1 cellular context compared by ENCODE assay signal in the genomic region with DNA sequence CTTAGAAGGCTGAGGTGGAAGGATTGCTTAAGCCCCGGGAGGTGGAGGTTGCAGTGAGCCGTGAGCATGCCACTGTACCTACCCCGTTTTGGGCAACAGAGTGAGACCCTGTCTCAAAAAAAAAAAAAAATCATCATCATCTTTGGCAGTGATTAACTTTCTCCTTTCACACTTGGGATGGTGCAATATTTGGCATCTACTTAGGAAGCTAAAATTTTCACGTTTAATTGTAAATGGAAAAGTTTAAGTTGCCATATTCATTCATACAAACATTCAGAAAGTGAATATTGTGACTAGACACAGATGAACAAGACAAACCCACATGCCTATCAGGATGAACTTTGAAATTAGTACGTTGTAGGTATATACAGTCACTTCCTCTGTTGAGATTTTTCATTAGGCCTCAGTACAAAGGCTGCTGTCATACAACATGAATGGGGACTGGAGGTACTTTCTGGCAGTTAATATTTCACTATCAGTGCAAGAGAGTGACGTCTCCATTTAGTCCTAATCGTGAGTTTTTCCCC.
TF ChIP-seq lines count a peak whose summit lies in the region.

No MANE protein-coding gene starts in this region.

TF ChIP-seq in HepG2, 621 proteins besides CTCF, POLR2A, EP300 and RAD21 (continued from another document and continues in another):
- TF ChIP-seq ZBTB40 (IDR thresholded peaks at IDR 0.05) (no peak), ZBTB40 (CRISPR knock-in tag; IDR thresholded peaks at IDR 0.05) (no peak; the same call in 1 of the 2 replicates), ZMAT3 (CRISPR knock-in tag; conservative IDR thresholded peaks at IDR 0.05) (no peak), NBN (conservative IDR thresholded peaks at IDR 0.05) (no peak), ADNP (CRISPR knock-in tag; IDR thresholded peaks at IDR 0.05) (no peak), TAF15 (IDR thresholded peaks at IDR 0.05; ENCODE audit: low read depth, low read length, poor library complexity, severe bottlenecking) (no peak), MTA3 (CRISPR knock-in tag; IDR thresholded peaks at IDR 0.05) (no peak), ZNF564 (CRISPR knock-in tag; IDR thresholded peaks at IDR 0.05) (peak; percentile 39; the same call in 1 of the 2 replicates), ZBTB46 (CRISPR knock-in tag; IDR thresholded peaks at IDR 0.05; ENCODE audit: borderline replicate concordance) (0 out of 2 replicates have a peak, but pooled peaks have one; percentile 37), FOXA3 (CRISPR knock-in tag; IDR thresholded peaks at IDR 0.05) (peak; percentile 65), ELF1 (CRISPR knock-in tag; IDR thresholded peaks at IDR 0.05) (peak; percentile 47; the same call in 1 of the 2 replicates), ZSCAN22 (CRISPR knock-in tag; IDR thresholded peaks at IDR 0.05) (0 out of 2 replicates have a peak, but pooled peaks have one; percentile 26), SKI (IDR thresholded peaks at IDR 0.05; ENCODE audit: partially characterized antibody) (peak; percentile 16), ZNF644 (CRISPR knock-in tag; IDR thresholded peaks at IDR 0.05; ENCODE audit: low read depth) (peak; percentile 91), ZNF343 (CRISPR knock-in tag; IDR thresholded peaks at IDR 0.05) (peak; percentile 62; the same call in 1 of the 2 replicates), ZNF383 (CRISPR knock-in tag; IDR thresholded peaks at IDR 0.05; ENCODE audit: borderline replicate concordance) (no peak), ZNF496 (CRISPR knock-in tag; IDR thresholded peaks at IDR 0.05; ENCODE audit: insufficient replicate concordance) (no peak), ZFP82 (CRISPR knock-in tag; IDR thresholded peaks at IDR 0.05; ENCODE audit: borderline replicate concordance) (no peak), NCOR1 (IDR thresholded peaks at IDR 0.05; ENCODE audit: borderline replicate concordance, low read length) (peak; percentile 78), GTF3A (CRISPR knock-in tag; conservative IDR thresholded peaks at IDR 0.05) (0 out of 2 replicates have a peak, but pooled peaks have one; percentile 78), DDIT3 (CRISPR knock-in tag; IDR thresholded peaks at IDR 0.05) (no peak), TERF1 (CRISPR knock-in tag; IDR thresholded peaks at IDR 0.05) (no peak), ZNF704 (CRISPR knock-in tag; IDR thresholded peaks at IDR 0.05; ENCODE audit: borderline replicate concordance) (peak; percentile 60; the same call in 1 of the 2 replicates)
- TF ChIP-seq, protein P1, sequence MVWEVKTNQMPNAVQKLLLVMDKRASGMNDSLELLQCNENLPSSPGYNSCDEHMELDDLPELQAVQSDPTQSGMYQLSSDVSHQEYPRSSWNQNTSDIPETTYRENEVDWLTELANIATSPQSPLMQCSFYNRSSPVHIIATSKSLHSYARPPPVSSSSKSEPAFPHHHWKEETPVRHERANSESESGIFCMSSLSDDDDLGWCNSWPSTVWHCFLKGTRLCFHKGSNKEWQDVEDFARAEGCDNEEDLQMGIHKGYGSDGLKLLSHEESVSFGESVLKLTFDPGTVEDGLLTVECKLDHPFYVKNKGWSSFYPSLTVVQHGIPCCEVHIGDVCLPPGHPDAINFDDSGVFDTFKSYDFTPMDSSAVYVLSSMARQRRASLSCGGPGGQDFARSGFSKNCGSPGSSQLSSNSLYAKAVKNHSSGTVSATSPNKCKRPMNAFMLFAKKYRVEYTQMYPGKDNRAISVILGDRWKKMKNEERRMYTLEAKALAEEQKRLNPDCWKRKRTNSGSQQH (CRISPR knock-in tag; IDR thresholded peaks at IDR 0.05; ENCODE audit: low read depth), result peak; percentile 86
- TF ChIP-seq, protein P2, sequence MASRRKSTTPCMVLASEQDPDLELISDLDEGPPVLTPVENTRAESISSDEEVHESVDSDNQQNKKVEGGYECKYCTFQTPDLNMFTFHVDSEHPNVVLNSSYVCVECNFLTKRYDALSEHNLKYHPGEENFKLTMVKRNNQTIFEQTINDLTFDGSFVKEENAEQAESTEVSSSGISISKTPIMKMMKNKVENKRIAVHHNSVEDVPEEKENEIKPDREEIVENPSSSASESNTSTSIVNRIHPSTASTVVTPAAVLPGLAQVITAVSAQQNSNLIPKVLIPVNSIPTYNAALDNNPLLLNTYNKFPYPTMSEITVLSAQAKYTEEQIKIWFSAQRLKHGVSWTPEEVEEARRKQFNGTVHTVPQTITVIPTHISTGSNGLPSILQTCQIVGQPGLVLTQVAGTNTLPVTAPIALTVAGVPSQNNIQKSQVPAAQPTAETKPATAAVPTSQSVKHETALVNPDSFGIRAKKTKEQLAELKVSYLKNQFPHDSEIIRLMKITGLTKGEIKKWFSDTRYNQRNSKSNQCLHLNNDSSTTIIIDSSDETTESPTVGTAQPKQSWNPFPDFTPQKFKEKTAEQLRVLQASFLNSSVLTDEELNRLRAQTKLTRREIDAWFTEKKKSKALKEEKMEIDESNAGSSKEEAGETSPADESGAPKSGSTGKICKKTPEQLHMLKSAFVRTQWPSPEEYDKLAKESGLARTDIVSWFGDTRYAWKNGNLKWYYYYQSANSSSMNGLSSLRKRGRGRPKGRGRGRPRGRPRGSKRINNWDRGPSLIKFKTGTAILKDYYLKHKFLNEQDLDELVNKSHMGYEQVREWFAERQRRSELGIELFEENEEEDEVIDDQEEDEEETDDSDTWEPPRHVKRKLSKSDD (CRISPR knock-in tag; IDR thresholded peaks at IDR 0.05; ENCODE audit: low read depth), result no peak
- TF ChIP-seq, protein P3, sequence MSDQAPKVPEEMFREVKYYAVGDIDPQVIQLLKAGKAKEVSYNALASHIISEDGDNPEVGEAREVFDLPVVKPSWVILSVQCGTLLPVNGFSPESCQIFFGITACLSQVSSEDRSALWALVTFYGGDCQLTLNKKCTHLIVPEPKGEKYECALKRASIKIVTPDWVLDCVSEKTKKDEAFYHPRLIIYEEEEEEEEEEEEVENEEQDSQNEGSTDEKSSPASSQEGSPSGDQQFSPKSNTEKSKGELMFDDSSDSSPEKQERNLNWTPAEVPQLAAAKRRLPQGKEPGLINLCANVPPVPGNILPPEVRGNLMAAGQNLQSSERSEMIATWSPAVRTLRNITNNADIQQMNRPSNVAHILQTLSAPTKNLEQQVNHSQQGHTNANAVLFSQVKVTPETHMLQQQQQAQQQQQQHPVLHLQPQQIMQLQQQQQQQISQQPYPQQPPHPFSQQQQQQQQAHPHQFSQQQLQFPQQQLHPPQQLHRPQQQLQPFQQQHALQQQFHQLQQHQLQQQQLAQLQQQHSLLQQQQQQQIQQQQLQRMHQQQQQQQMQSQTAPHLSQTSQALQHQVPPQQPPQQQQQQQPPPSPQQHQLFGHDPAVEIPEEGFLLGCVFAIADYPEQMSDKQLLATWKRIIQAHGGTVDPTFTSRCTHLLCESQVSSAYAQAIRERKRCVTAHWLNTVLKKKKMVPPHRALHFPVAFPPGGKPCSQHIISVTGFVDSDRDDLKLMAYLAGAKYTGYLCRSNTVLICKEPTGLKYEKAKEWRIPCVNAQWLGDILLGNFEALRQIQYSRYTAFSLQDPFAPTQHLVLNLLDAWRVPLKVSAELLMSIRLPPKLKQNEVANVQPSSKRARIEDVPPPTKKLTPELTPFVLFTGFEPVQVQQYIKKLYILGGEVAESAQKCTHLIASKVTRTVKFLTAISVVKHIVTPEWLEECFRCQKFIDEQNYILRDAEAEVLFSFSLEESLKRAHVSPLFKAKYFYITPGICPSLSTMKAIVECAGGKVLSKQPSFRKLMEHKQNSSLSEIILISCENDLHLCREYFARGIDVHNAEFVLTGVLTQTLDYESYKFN (CRISPR knock-in tag; conservative IDR thresholded peaks at IDR 0.05), result peak; percentile 98
